Comparison of ENCODE assay signal across 17 cellular contexts in genomic region chr7:32915041-32915536, GRCh38. TPM values are rescaled to one million over a fixed set of nuclear protein-coding genes. Genes with fewer than 3 reads are reported as not detected.
DNase-seq lines count a peak whose midpoint lies in the region; ATAC-seq, FAIRE-seq and TF ChIP-seq lines count a peak whose summit lies in the region.
"Had no signal": no experiment of that assay in that cellular context is flagged by ENCODE, and none has a peak within 500 bp of the region (broad histone marks: within the 10 kb centered on the region; RNA-seq: fewer than 3 reads in every experiment).

No MANE protein-coding gene starts in this region.

- H3K36me3 Mint-ChIP-seq in activated CD4-positive, alpha-beta memory T cell treated with anti-CD3 and anti-CD28 coated beads for 36 hours: peaks cover 3% of the 10 kb centered on the region
- H3K36me3 Mint-ChIP-seq in activated CD4-positive, alpha-beta memory T cell treated with anti-CD3 and anti-CD28 coated beads, Interleukin-2, amount 10 ng/mL, durations not matched to agents 7 days and 5 days (ENCODE audit: low read depth): peaks cover 5% of the 10 kb centered on the region

- H3K4me1 ChIP-seq in HepG2 (ENCODE audit: insufficient read depth, low read length) (peaks cover 7% of the 10 kb centered on the region), right lobe of liver (no peaks in the 10 kb centered on the region)
- H3K4me1 ChIP-seq: BLaER1 treated with 17β-estradiol and CSF1 and Interleukin-3, amounts not matched to agents 10 nM and 100 nM had no signal

- no peak overlapping the region for H3K27ac ChIP-seq in HepG2 (ENCODE audit: extremely low read length, insufficient read depth, low read length)
- H3K27ac ChIP-seq in right lobe of liver: no peak overlapping the region
- H3K27ac ChIP-seq: BLaER1 treated with 17β-estradiol and CSF1 and Interleukin-3, amounts not matched to agents 10 nM and 100 nM had no signal

- no peak for TF ChIP-seq POLR2A in HepG2 (IDR thresholded peaks at IDR 0.05; ENCODE audit: insufficient read depth in 1 of 2, low read depth in 2 of 2, low read length in 2 of 2)
- no peak for TF ChIP-seq POLR2A in right lobe of liver (IDR thresholded peaks at IDR 0.05)

- 94% methylated on average over 5 of the region's 5 CpGs for WGBS in HepG2 (ENCODE audit: low lambda C conversion rate)
- 100% methylated on average over 2 of the region's 5 CpGs for WGBS in right lobe of liver (ENCODE audit: insufficient coverage, low coverage, low lambda C conversion rate, missing lambda C conversion rate)

- TF ChIP-seq EP300 in HepG2 (IDR thresholded peaks at IDR 0.05; ENCODE audit: low read depth in 2 of 2, low read length in 2 of 2) (no peak), HepG2 (CRISPR knock-in tag; IDR thresholded peaks at IDR 0.05; ENCODE audit: borderline replicate concordance) (no peak)

- no peaks in the 10 kb centered on the region for H3K9me3 Mint-ChIP-seq in activated CD4-positive, alpha-beta memory T cell treated with anti-CD3 and anti-CD28 coated beads for 36 hours
- no peaks in the 10 kb centered on the region for H3K9me3 Mint-ChIP-seq in activated CD4-positive, alpha-beta memory T cell treated with anti-CD3 and anti-CD28 coated beads, Interleukin-2, amount 10 ng/mL, durations not matched to agents 7 days and 5 days
- no peaks in the 10 kb centered on the region for H3K9me3 Mint-ChIP-seq in stimulated activated naive CD8-positive, alpha-beta T cell treated with anti-CD3 and anti-CD28 coated beads, Interleukin-15, amount 100 ng/mL, for 72 hours

- no peak for ATAC-seq in HepG2
- ATAC-seq in right lobe of liver: no peak
- ATAC-seq in stimulated activated naive CD8-positive, alpha-beta T cell treated with anti-CD3 and anti-CD28 coated beads, Interleukin-15, amount 100 ng/mL, for 72 hours: peak; percentile 74

- no peak overlapping the region for H2AFZ ChIP-seq in HepG2 (ENCODE audit: low read length)

- in situ Hi-C loops in HepG2 (cut with HindIII; ENCODE audit: extremely low pct_ligation_motif_present, low pct_unique_long_range_greater_than_20kb): no loop called here

- TF ChIP-seq CTCF in HepG2 (CRISPR knock-in tag; IDR thresholded peaks at IDR 0.05) (no peak), right lobe of liver (IDR thresholded peaks at IDR 0.05) (no peak)

- no peak for TF ChIP-seq RAD21 in HepG2 (CRISPR knock-in tag; IDR thresholded peaks at IDR 0.05)

- POLR2A ChIA-PET in activated CD4-positive, alpha-beta memory T cell treated with anti-CD3 and anti-CD28 coated beads for 36 hours (lab: Charles Lee): no interaction called here
- POLR2A ChIA-PET in activated CD4-positive, alpha-beta memory T cell treated with anti-CD3 and anti-CD28 coated beads, Interleukin-2, amount 10 ng/mL, durations not matched to agents 7 days and 5 days (lab: Charles Lee): no interaction called here
- POLR2A ChIA-PET in HepG2 (lab: Yijun Ruan, JAX): no interaction called here

- H3K36me3 ChIP-seq in HepG2 (replicated peaks in 1 of 2; ENCODE audit: control insufficient read depth in 1 of 2, insufficient read depth in 2 of 2, low read length in 2 of 2) (peaks cover 6 to 16% of the 10 kb centered on the region in 2 experiments; a peak in 4 of 5 replicates), right lobe of liver (peaks cover 0 to 3% (median 1%) of the 10 kb centered on the region in 4 donors)

- H3K4me1 Mint-ChIP-seq in activated CD4-positive, alpha-beta memory T cell treated with anti-CD3 and anti-CD28 coated beads for 36 hours (ENCODE audit: low read depth): peaks cover 9% of the 10 kb centered on the region
- H3K4me1 Mint-ChIP-seq in activated CD4-positive, alpha-beta memory T cell treated with anti-CD3 and anti-CD28 coated beads, Interleukin-2, amount 10 ng/mL, durations not matched to agents 7 days and 5 days: no peaks in the 10 kb centered on the region
- H3K4me1 Mint-ChIP-seq in stimulated activated naive CD8-positive, alpha-beta T cell treated with anti-CD3 and anti-CD28 coated beads, Interleukin-15, amount 100 ng/mL, for 72 hours: peaks cover 12% of the 10 kb centered on the region

- intact Hi-C loops in activated CD4-positive, alpha-beta memory T cell treated with anti-CD3 and anti-CD28 coated beads for 36 hours (cut with micrococcal nuclease): no loop called here
- intact Hi-C loops in HepG2 (cut with micrococcal nuclease; ENCODE audit: unreplicated experiment) (no loop called here), right lobe of liver (cut with DNase I) (no loop called here)

- no peaks in the 10 kb centered on the region for H3K27me3 Mint-ChIP-seq in activated CD4-positive, alpha-beta memory T cell treated with anti-CD3 and anti-CD28 coated beads for 36 hours
- H3K27me3 Mint-ChIP-seq in activated CD4-positive, alpha-beta memory T cell treated with anti-CD3 and anti-CD28 coated beads, Interleukin-2, amount 10 ng/mL, durations not matched to agents 7 days and 5 days: no peaks in the 10 kb centered on the region
- H3K27me3 Mint-ChIP-seq in stimulated activated naive CD8-positive, alpha-beta T cell treated with anti-CD3 and anti-CD28 coated beads, Interleukin-15, amount 100 ng/mL, for 72 hours: no peaks in the 10 kb centered on the region

- peak; percentile 29 for DNase-seq in activated CD4-positive, alpha-beta memory T cell treated with anti-CD3 and anti-CD28 coated beads for 36 hours
- no peak for DNase-seq in activated CD4-positive, alpha-beta memory T cell treated with anti-CD3 and anti-CD28 coated beads, Interleukin-2, amount 10 ng/mL, durations not matched to agents 7 days and 5 days
- DNase-seq in HepG2 (ENCODE audit: low spot score) (no peak), right lobe of liver (no peak), amniotic epithelial cell (ENCODE audit: low read depth) (peak; percentile 36), NCI-H1048 (lab: John Stamatoyannopoulos, UW) (no peak)
- no peak for DNase-seq in stimulated activated naive CD8-positive, alpha-beta T cell treated with anti-CD3 and anti-CD28 coated beads, Interleukin-15, amount 100 ng/mL, for 72 hours
- DNase-seq: DMS79 treated with DMSO at 0.1 percent for 48 hours; H7; IMR-90; NCI-H1417 treated with DMSO at 0.1 percent for 48 hours; NCI-H1930; NCI-H2171; NCI-H446; NK-92 treated with Interleukin-12 subunit alpha and Interleukin-12 subunit beta, amount 100 ng/mL, for 24 hours had no signal

- CTCF ChIA-PET in activated CD4-positive, alpha-beta memory T cell treated with anti-CD3 and anti-CD28 coated beads for 36 hours (lab: Charles Lee): interaction anchor here (0.9 kb wide), 1 partner anchor 68 kb away, joined by 3 read pairs; no protein-coding TSS in a partner anchor
- CTCF ChIA-PET in activated CD4-positive, alpha-beta memory T cell treated with anti-CD3 and anti-CD28 coated beads, Interleukin-2, amount 10 ng/mL, durations not matched to agents 7 days and 5 days (lab: Charles Lee): no interaction called here
- CTCF ChIA-PET in HepG2 (lab: Yijun Ruan, JAX; ENCODE audit: low intra/inter-chr PET ratio, low total read pairs): no interaction called here

- no peak overlapping the region for H3K27ac Mint-ChIP-seq in activated CD4-positive, alpha-beta memory T cell treated with anti-CD3 and anti-CD28 coated beads for 36 hours
- no peak overlapping the region for H3K27ac Mint-ChIP-seq in activated CD4-positive, alpha-beta memory T cell treated with anti-CD3 and anti-CD28 coated beads, Interleukin-2, amount 10 ng/mL, durations not matched to agents 7 days and 5 days
- H3K27ac Mint-ChIP-seq in stimulated activated naive CD8-positive, alpha-beta T cell treated with anti-CD3 and anti-CD28 coated beads, Interleukin-15, amount 100 ng/mL, for 72 hours: no peak overlapping the region

- H4K20me1 ChIP-seq in HepG2 (ENCODE audit: insufficient read depth, low read length): no peaks in the 10 kb centered on the region
- H4K20me1 ChIP-seq: BLaER1 treated with 17β-estradiol and CSF1 and Interleukin-3, amounts not matched to agents 10 nM and 100 nM had no signal

- H3K27me3 ChIP-seq in HepG2 (ENCODE audit: control insufficient read depth in 1 of 2, insufficient read depth in 2 of 2, low read length in 2 of 2) (no peaks in the 10 kb centered on the region), right lobe of liver (no peaks in the 10 kb centered on the region)
- H3K27me3 ChIP-seq: BLaER1 treated with 17β-estradiol and CSF1 and Interleukin-3, amounts not matched to agents 10 nM and 100 nM had no signal

- H3K9ac ChIP-seq in HepG2 (ENCODE audit: insufficient read depth, low read depth, low read length): no peak overlapping the region
- H3K9ac ChIP-seq: BLaER1 treated with 17β-estradiol and CSF1 and Interleukin-3, amounts not matched to agents 10 nM and 100 nM had no signal

- no peaks in the 10 kb centered on the region for H3K9me3 ChIP-seq in HepG2 (ENCODE audit: low read length)
- H3K9me3 ChIP-seq in right lobe of liver: no peaks in the 10 kb centered on the region
- H3K9me3 ChIP-seq: BLaER1 treated with 17β-estradiol and CSF1 and Interleukin-3, amounts not matched to agents 10 nM and 100 nM had no signal

- FAIRE-seq in HepG2 (lab: Jason Lieb, UNC): no peak
- FAIRE-seq: A204.1 had no signal

- H3K4me3 Mint-ChIP-seq in activated CD4-positive, alpha-beta memory T cell treated with anti-CD3 and anti-CD28 coated beads for 36 hours: no peak overlapping the region
- H3K4me3 Mint-ChIP-seq in activated CD4-positive, alpha-beta memory T cell treated with anti-CD3 and anti-CD28 coated beads, Interleukin-2, amount 10 ng/mL, durations not matched to agents 7 days and 5 days: no peak overlapping the region
- H3K4me3 Mint-ChIP-seq in stimulated activated naive CD8-positive, alpha-beta T cell treated with anti-CD3 and anti-CD28 coated beads, Interleukin-15, amount 100 ng/mL, for 72 hours: no peak overlapping the region

- H3K4me2 ChIP-seq in HepG2 (ENCODE audit: low read depth, low read length): no peak overlapping the region
- H3K4me2 ChIP-seq: BLaER1 treated with 17β-estradiol and CSF1 and Interleukin-3, amounts not matched to agents 10 nM and 100 nM had no signal

- H3K4me3 ChIP-seq in HepG2 (replicated peaks in 1 of 3; ENCODE audit: insufficient read depth in 1 of 3, low read depth in 2 of 3, low read length in 3 of 3) (no peak overlapping the region), right lobe of liver (no peak overlapping the region)
- H3K4me3 ChIP-seq: BLaER1 treated with 17β-estradiol and CSF1 and Interleukin-3, amounts not matched to agents 10 nM and 100 nM had no signal

- BruUV-seq in HepG2 (replicated peaks; lab: Mats Ljungman, UMichigan): TSS peak; percentile 23

- no peaks in the 10 kb centered on the region for H3K79me2 ChIP-seq in HepG2 (ENCODE audit: insufficient read depth, low read length)

RNA-seq across cellular contexts. Expression of gene KBTBD2, which starts 23.5 kb away (rescaled TPM):
- total RNA-seq in activated CD4-positive, alpha-beta memory T cell treated with anti-CD3 and anti-CD28 coated beads for 36 hours: 10 to 100 TPM; 25.0 to 27.6 TPM
- total RNA-seq in activated CD4-positive, alpha-beta memory T cell treated with anti-CD3 and anti-CD28 coated beads, Interleukin-2, amount 10 ng/mL, durations not matched to agents 7 days and 5 days: 10 to 100 TPM; 43.8 to 45.6 TPM
- total RNA-seq in HepG2 (2016; rRNA removed; fragmentation: Illumina TruSeq; extraction: Trizol) (25.2 and 33.6 TPM in 2 replicates), right lobe of liver (10 to 100 TPM in 4 of 6 experiments, 1 to 10 TPM in 2; 7.0 to 14.5 (median 10.5) TPM)
- total RNA-seq in HepG2 (2016; cell fraction: cytosol; rRNA removed; fragmentation: Illumina TruSeq; extraction: Trizol; ENCODE audit: low read depth): 7.9 and 13.5 TPM in 2 replicates
- 25.6 and 31.4 TPM in 2 replicates for total RNA-seq in HepG2 (2016; cell fraction: insoluble cytoplasmic fraction; rRNA removed; fragmentation: Illumina TruSeq; extraction: Trizol)
- 18.4 and 19.0 TPM in 2 replicates for total RNA-seq in HepG2 (2016; cell fraction: membrane; rRNA removed; fragmentation: Illumina TruSeq; extraction: Trizol)
- 25.8 and 27.2 TPM in 2 replicates for total RNA-seq in HepG2 (2016; cell fraction: nucleus; rRNA removed; fragmentation: Illumina TruSeq; extraction: Trizol)
- polyA plus RNA-seq in HepG2 (2011; rRNA removed): 20.1 and 24.0 TPM in 2 replicates
- polyA plus RNA-seq in HepG2 (2011; cell fraction: cytosol; rRNA removed): 10.9 and 15.6 TPM in 2 replicates
- 19.7 and 19.8 TPM in 2 replicates for polyA plus RNA-seq in HepG2 (2011; cell fraction: nucleus; rRNA removed)
- polyA plus RNA-seq in HepG2 (2012): 28.6 and 34.5 TPM in 2 replicates
- polyA plus RNA-seq in HepG2 (2016; cell fraction: cytosol; fragmentation: Illumina TruSeq; extraction: Trizol; ENCODE audit: low read depth): 4.4 and 4.5 TPM in 2 replicates
- polyA plus RNA-seq in HepG2 (2016; cell fraction: insoluble cytoplasmic fraction; fragmentation: Illumina TruSeq; extraction: Trizol; ENCODE audit: low read depth): 19.2 and 21.5 TPM in 2 replicates
- polyA plus RNA-seq in HepG2 (2016; cell fraction: membrane; fragmentation: Illumina TruSeq; extraction: Trizol; ENCODE audit: low read depth): 8.7 and 9.9 TPM in 2 replicates
- 29.1 and 29.9 TPM in 2 replicates for polyA plus RNA-seq in HepG2 (2016; cell fraction: nucleus; fragmentation: Illumina TruSeq; extraction: Trizol; ENCODE audit: insufficient read depth, low read depth)
- polyA minus RNA-seq in HepG2 (2011; rRNA and poly(A)+ RNA removed; ENCODE audit: low replicate concordance): 16.4 and 17.8 TPM in 2 replicates
- 30.3 and 34.7 TPM in 2 replicates for polyA minus RNA-seq in HepG2 (2011; cell fraction: cytosol; rRNA and poly(A)+ RNA removed)
- 64.3 and 71.3 TPM in 2 replicates for polyA minus RNA-seq in HepG2 (2011; cell fraction: nucleus; rRNA and poly(A)+ RNA removed)

RNA-seq across cellular contexts. Expression of gene FKBP9, which starts 42.2 kb away (rescaled TPM):
- total RNA-seq in activated CD4-positive, alpha-beta memory T cell treated with anti-CD3 and anti-CD28 coated beads for 36 hours: under 1 TPM; 0.78 to 0.94 TPM
- total RNA-seq in activated CD4-positive, alpha-beta memory T cell treated with anti-CD3 and anti-CD28 coated beads, Interleukin-2, amount 10 ng/mL, durations not matched to agents 7 days and 5 days: 1 to 10 TPM in 1 of 2 experiments, under 1 TPM in 1; 0.98 to 1.2 TPM
- total RNA-seq in HepG2 (2016; rRNA removed; fragmentation: Illumina TruSeq; extraction: Trizol): 24.5 and 41.5 TPM in 2 replicates
- 10.6 and 11.3 TPM in 2 replicates for total RNA-seq in HepG2 (2016; cell fraction: cytosol; rRNA removed; fragmentation: Illumina TruSeq; extraction: Trizol; ENCODE audit: low read depth)
- total RNA-seq in HepG2 (2016; cell fraction: insoluble cytoplasmic fraction; rRNA removed; fragmentation: Illumina TruSeq; extraction: Trizol): 18.6 and 40.4 TPM in 2 replicates
- total RNA-seq in HepG2 (2016; cell fraction: membrane; rRNA removed; fragmentation: Illumina TruSeq; extraction: Trizol): 23.9 and 24.7 TPM in 2 replicates
- total RNA-seq in HepG2 (2016; cell fraction: nucleus; rRNA removed; fragmentation: Illumina TruSeq; extraction: Trizol): 34.4 and 46.6 TPM in 2 replicates
- 30.9 and 34.0 TPM in 2 replicates for polyA plus RNA-seq in HepG2 (2011; rRNA removed)
- 34.8 and 39.4 TPM in 2 replicates for polyA plus RNA-seq in HepG2 (2011; cell fraction: cytosol; rRNA removed)
- 28.4 and 28.9 TPM in 2 replicates for polyA plus RNA-seq in HepG2 (2011; cell fraction: nucleus; rRNA removed)
- polyA plus RNA-seq in HepG2 (2012): 47.8 and 53.2 TPM in 2 replicates
- 7.1 and 8.1 TPM in 2 replicates for polyA plus RNA-seq in HepG2 (2016; cell fraction: cytosol; fragmentation: Illumina TruSeq; extraction: Trizol; ENCODE audit: low read depth)
- 20.8 and 23.9 TPM in 2 replicates for polyA plus RNA-seq in HepG2 (2016; cell fraction: insoluble cytoplasmic fraction; fragmentation: Illumina TruSeq; extraction: Trizol; ENCODE audit: low read depth)
- polyA plus RNA-seq in HepG2 (2016; cell fraction: membrane; fragmentation: Illumina TruSeq; extraction: Trizol; ENCODE audit: low read depth): 17.5 and 18.0 TPM in 2 replicates
- polyA plus RNA-seq in HepG2 (2016; cell fraction: nucleus; fragmentation: Illumina TruSeq; extraction: Trizol; ENCODE audit: insufficient read depth, low read depth): 44.2 and 50.8 TPM in 2 replicates
- 45.2 and 45.6 TPM in 2 replicates for polyA minus RNA-seq in HepG2 (2011; rRNA and poly(A)+ RNA removed; ENCODE audit: low replicate concordance)
- 50.7 and 53.4 TPM in 2 replicates for polyA minus RNA-seq in HepG2 (2011; cell fraction: cytosol; rRNA and poly(A)+ RNA removed)
- polyA minus RNA-seq in HepG2 (2011; cell fraction: nucleus; rRNA and poly(A)+ RNA removed): 30.8 and 31.8 TPM in 2 replicates
- 10 to 100 TPM; 22.2 to 54.6 (median 37.6) TPM for total RNA-seq in right lobe of liver

Comparison
In these comparisons a context has a peak if more than half of its experiments do, and no peak if none do; other contexts are left out.
1. DNase-seq: peak in activated CD4-positive, alpha-beta memory T cell treated with anti-CD3 and anti-CD28 coated beads for 36 hours (single experiment) and amniotic epithelial cell (single experiment); none in activated CD4-positive, alpha-beta memory T cell treated with anti-CD3 and anti-CD28 coated beads, Interleukin-2, amount 10 ng/mL, durations not matched to agents 7 days and 5 days (single experiment), HepG2 (single experiment), right lobe of liver (0 of 3), stimulated activated naive CD8-positive, alpha-beta T cell treated with anti-CD3 and anti-CD28 coated beads, Interleukin-15, amount 100 ng/mL, for 72 hours (0 of 2) and NCI-H1048 (single experiment).
2. RNA of gene FKBP9, which starts 42.2 kb away (total RNA-seq): 22.2 to 54.6 TPM in right lobe of liver and 10.6 to 46.6 TPM in HepG2; 0.98 to 1.2 TPM in activated CD4-positive, alpha-beta memory T cell treated with anti-CD3 and anti-CD28 coated beads, Interleukin-2, amount 10 ng/mL, durations not matched to agents 7 days and 5 days and 0.78 to 0.94 TPM in activated CD4-positive, alpha-beta memory T cell treated with anti-CD3 and anti-CD28 coated beads for 36 hours; every median in the first group is over 4 times any median in the second.